Comparison of ENCODE assay signal across 27 cellular contexts in genomic region chr2:95179451-95179850, GRCh38. TPM values are rescaled to one million over a fixed set of nuclear protein-coding genes. Genes with fewer than 3 reads are reported as not detected.
DNase-seq lines count a peak whose midpoint lies in the region; ATAC-seq and TF ChIP-seq lines count a peak whose summit lies in the region.
"Had no signal": no experiment of that assay in that cellular context is flagged by ENCODE, and none has a peak within 500 bp of the region (broad histone marks: within the 10 kb centered on the region; RNA-seq: fewer than 3 reads in every experiment).

No MANE protein-coding gene starts in this region.

- H3K9me3 ChIP-seq in testis, result no peaks in the 10 kb centered on the region
- H3K9me3 ChIP-seq: BE2C, HAP-1, MG63 had no signal

- no peak overlapping the region for H3K27ac ChIP-seq in testis
- H3K27ac ChIP-seq: SK-N-MC had no signal

- no peak for TF ChIP-seq POLR2A in testis (IDR thresholded peaks at IDR 0.05)

- no peaks in the 10 kb centered on the region for H3K36me3 ChIP-seq in testis (ENCODE audit: low read depth, missing control alignments)
- H3K36me3 ChIP-seq: BE2C had no signal

- DNase-seq in Right ventricle myocardium inferior (ENCODE audit: missing footprints), result peak; percentile 73
- DNase-seq in cardiac septum (ENCODE audit: low spot score), result no peak
- peak; percentile 53 for DNase-seq in left cardiac atrium
- peak in 1 of 2 donors; percentile 28 for DNase-seq in left colon
- DNase-seq in testis, result peak; percentile 22
- no peak for DNase-seq in ecto neural progenitor cell (ENCODE audit: low spot score)
- no peak for DNase-seq in NCI-H1048 (lab: John Stamatoyannopoulos, UW)
- DNase-seq: 8988T, ACHN, BE2C, Calu3, DMS79 treated with DMSO at 0.1 percent for 48 hours, GF-D8, GOT3, HFFc6, KBM-7, MG63, NCI-H1417, NCI-H1694, NCI-H2029 treated with DMSO at 0.1 percent for 48 hours, NCI-H2227 treated with DMSO at 0.1 percent for 48 hours, NCI-H526 treated with DMSO at 0.1 percent for 48 hours, RPMI8226, SIG-M5 had no signal

- peak; percentile 80 for ATAC-seq in Right ventricle myocardium inferior
- peak; percentile 42 to 61 for ATAC-seq in left cardiac atrium
- peak; percentile 79 for ATAC-seq in left colon
- ATAC-seq in GM21576 (IDR thresholded peaks at IDR 0.05; ENCODE audit: unreplicated experiment), result no peak

- no peak overlapping the region for H3K4me3 ChIP-seq in testis
- H3K4me3 ChIP-seq: HAP-1, MG63, SK-N-MC had no signal

- intact Hi-C loops in Right ventricle myocardium inferior (cut with DNase I), result no loop called here
- intact Hi-C loops in cardiac septum (cut with DNase I), result no loop called here
- intact Hi-C loops in left cardiac atrium (cut with DNase I), result no loop called here
- intact Hi-C loops in left colon (cut with DNase I, micrococcal nuclease), result no loop called here
- intact Hi-C loops in testis (cut with DNase I; ENCODE audit: low total_unique reads), result no loop called here

- TF ChIP-seq CTCF in testis (IDR thresholded peaks at IDR 0.05), result no peak

- no peaks in the 10 kb centered on the region for H3K4me1 ChIP-seq in testis
- H3K4me1 ChIP-seq: BE2C, HAP-1 had no signal

- no peaks in the 10 kb centered on the region for H3K27me3 ChIP-seq in testis
- H3K27me3 ChIP-seq: BE2C, MG63 had no signal

- WGBS in testis, 2 donors, result 68 to 82% methylated on average over 7 of the region's 7 CpGs

RNA-seq across cellular contexts. Expression of gene ZNF2, which starts 13.8 kb away (rescaled TPM):
- 4.3 TPM for total RNA-seq in Right ventricle myocardium inferior
- total RNA-seq in cardiac septum, result 4.1 TPM
- 1 to 10 TPM; 3.0 to 4.2 TPM for total RNA-seq in left cardiac atrium
- total RNA-seq in left colon, result 1 to 10 TPM; 2.4 to 2.6 TPM
- total RNA-seq in testis, result 1 to 10 TPM; 5.8 to 7.9 TPM
- 7.1 TPM for polyA plus RNA-seq in testis (ENCODE audit: insufficient read depth, low read depth, low replicate concordance)

RNA-seq across cellular contexts. Expression of gene ZNF514, which starts 19.8 kb away (rescaled TPM):
- total RNA-seq in Right ventricle myocardium inferior, result 15.3 TPM
- 14.7 TPM for total RNA-seq in cardiac septum
- total RNA-seq in left cardiac atrium, result 10 to 100 TPM; 11.7 to 13.8 TPM
- 10 to 100 TPM; 17.4 to 18.6 TPM for total RNA-seq in left colon
- 10 to 100 TPM; 22.3 to 25.0 TPM for total RNA-seq in testis
- 21.9 TPM for polyA plus RNA-seq in testis (ENCODE audit: insufficient read depth, low read depth, low replicate concordance)

RNA-seq across cellular contexts. Expression of gene ZNF892, which starts 27.9 kb away (rescaled TPM):
- total RNA-seq in Right ventricle myocardium inferior, result 2.5 TPM
- total RNA-seq in cardiac septum, result 4.8 TPM
- total RNA-seq in left cardiac atrium, result 1 to 10 TPM; 2.8 to 2.9 TPM
- total RNA-seq in left colon, result 1 to 10 TPM; 1.8 to 1.9 TPM
- 10 to 100 TPM; 12.1 to 12.3 TPM for total RNA-seq in testis
- 7.1 TPM for polyA plus RNA-seq in testis (ENCODE audit: insufficient read depth, low read depth, low replicate concordance)

RNA-seq across cellular contexts. Expression of gene MRPS5, which starts 57.8 kb away (rescaled TPM):
- 77.2 TPM for total RNA-seq in Right ventricle myocardium inferior
- total RNA-seq in cardiac septum, result 69.4 TPM
- total RNA-seq in left cardiac atrium, result 10 to 100 TPM; 56.0 to 56.5 TPM
- 10 to 100 TPM; 55.8 to 73.1 TPM for total RNA-seq in left colon
- 10 to 100 TPM; 59.3 to 63.1 TPM for total RNA-seq in testis
- 44.4 TPM for polyA plus RNA-seq in testis (ENCODE audit: insufficient read depth, low read depth, low replicate concordance)

Comparison
In these comparisons a context has a peak if more than half of its experiments do, and no peak if none do; other contexts are left out.
1. DNase-seq: peak in Right ventricle myocardium inferior (single experiment), left cardiac atrium (single experiment) and testis (single experiment); none in cardiac septum (single experiment), ecto neural progenitor cell (single experiment) and NCI-H1048 (single experiment).